8 cellular contexts compared by ENCODE assay signal in genomic region chr7:151081170-151082101, GRCh38. TPM values are rescaled to one million over a fixed set of nuclear protein-coding genes. Genes with fewer than 3 reads are reported as not detected.
DNase-seq lines count a peak whose midpoint lies in the region; ATAC-seq, FAIRE-seq and TF ChIP-seq lines count a peak whose summit lies in the region.

No MANE protein-coding gene starts in this region.

- H3K4me3 ChIP-seq in HUES48 (ENCODE audit: low read depth, low read length): peak overlapping the region; percentile 95
- peak overlapping the region; percentile 93 for H3K4me3 ChIP-seq in astrocyte of the cerebellum (ENCODE audit: low read depth, low read length)
- H3K4me3 ChIP-seq in kidney (ENCODE audit: low read length in 2 of 2): peak overlapping the region; percentile 38 to 91
- peak overlapping the region; percentile 75 for H3K4me3 ChIP-seq in suprapubic skin

- H3K27me3 Mint-ChIP-seq in CD14-positive monocyte (ENCODE audit: low read depth in 3 of 3): peaks cover 0 to 2% (median 1%) of the 10 kb centered on the region in 3 donors

- H3K27me3 ChIP-seq in HUES48 (ENCODE audit: control insufficient read depth, insufficient read depth, low read length): peaks cover 14% of the 10 kb centered on the region
- H3K27me3 ChIP-seq in suprapubic skin: no peaks in the 10 kb centered on the region

- H3K36me3 ChIP-seq in HUES48 (ENCODE audit: control insufficient read depth, insufficient read depth, low read length) (no peaks in the 10 kb centered on the region), kidney (ENCODE audit: control insufficient read depth in 1 of 2, insufficient read depth in 2 of 2, low read length in 2 of 2) (peaks cover 0 to 2% of the 10 kb centered on the region in 2 donors), suprapubic skin (peaks cover 14% of the 10 kb centered on the region)

- DNase-seq in CD14-positive monocyte (ENCODE audit: low spot score) (no peak), astrocyte of the cerebellum (ENCODE audit: low read depth) (no peak), kidney (peak; percentile 83), suprapubic skin (ENCODE audit: low spot score in 2 of 2) (peak in 1 of 2 donors; percentile 74)
- DNase-seq in stimulated activated CD4-positive, alpha-beta T cell treated with anti-CD3 and anti-CD28 coated beads, Interleukin-2, amount 100 ng/mL, for 24 hours: no peak

- peaks cover 3 to 10% of the 10 kb centered on the region in 2 donors for H3K36me3 Mint-ChIP-seq in CD14-positive monocyte

- H3K4me1 ChIP-seq in HUES48 (ENCODE audit: control insufficient read depth, insufficient read depth, low read length) (peaks cover 37% of the 10 kb centered on the region), kidney (ENCODE audit: control insufficient read depth in 1 of 2, insufficient read depth in 1 of 2, low read depth in 1 of 2, low read length in 2 of 2) (peaks cover 6 to 47% of the 10 kb centered on the region in 2 donors), suprapubic skin (peaks cover 78% of the 10 kb centered on the region)

- FAIRE-seq in kidney (lab: Jason Lieb, UNC): no peak

- intact Hi-C loops in CD14-positive monocyte (cut with micrococcal nuclease): loop anchor here in 1 of 2 donors (2.0 to 10.0 kb wide), 3 partner anchors 23 to 707 kb away; partner anchors contain the start of genes SLC4A2 and ZNF775
- intact Hi-C loops in kidney (cut with DNase I): no loop called here

- 23% methylated on average over 43 of the region's 64 CpGs for WGBS in suprapubic skin

- peak overlapping the region; percentile 28 to 84 (median 81) for H3K27ac Mint-ChIP-seq in CD14-positive monocyte

- H3K27ac ChIP-seq in HUES48 (ENCODE audit: low read depth, low read length) (peak overlapping the region; percentile 81), kidney (ENCODE audit: low read depth in 2 of 2, low read length in 2 of 2) (peak overlapping the region; percentile 85 to 88), suprapubic skin (peak overlapping the region; percentile 91)

- H3K9me3 ChIP-seq in HUES48 (ENCODE audit: control insufficient read depth, insufficient read depth, low read length): no peaks in the 10 kb centered on the region
- H3K9me3 ChIP-seq in kidney (ENCODE audit: control insufficient read depth in 1 of 2, low read length in 2 of 2): no peaks in the 10 kb centered on the region
- no peaks in the 10 kb centered on the region for H3K9me3 ChIP-seq in suprapubic skin

- H3K4me3 Mint-ChIP-seq in CD14-positive monocyte: no peak overlapping the region

- ATAC-seq in GM18907 (IDR thresholded peaks at IDR 0.05; ENCODE audit: unreplicated experiment): no peak
- ATAC-seq in GM21717 (IDR thresholded peaks at IDR 0.05; ENCODE audit: unreplicated experiment): no peak

- peaks cover 43% of the 10 kb centered on the region for H3K4me1 Mint-ChIP-seq in CD14-positive monocyte

- H3K9me3 Mint-ChIP-seq in CD14-positive monocyte: no peaks in the 10 kb centered on the region

- TF ChIP-seq POLR2A in suprapubic skin (IDR thresholded peaks at IDR 0.05): no peak

- TF ChIP-seq CTCF in CD14-positive monocyte (IDR thresholded peaks at IDR 0.05) (no peak), astrocyte of the cerebellum (IDR thresholded peaks at IDR 0.05; ENCODE audit: low read depth, low read length, missing control alignments) (no peak), kidney (IDR thresholded peaks at IDR 0.05; ENCODE audit: borderline replicate concordance, extremely low read depth, insufficient read depth) (no peak), suprapubic skin (IDR thresholded peaks at IDR 0.05) (no peak)

- in situ Hi-C loops in astrocyte of the cerebellum (cut with HindIII; ENCODE audit: low sequenced_read_pairs): no loop called here

- H3K9ac ChIP-seq in HUES48 (ENCODE audit: low read depth, low read length) (no peak overlapping the region), kidney (ENCODE audit: low read length in 2 of 2) (peak overlapping the region; percentile 24 to 91)

- TF ChIP-seq EP300 in suprapubic skin (IDR thresholded peaks at IDR 0.05): no peak

RNA-seq across cellular contexts. Expression of gene FASTK, which starts 0.8 kb away (rescaled TPM):
- polyA plus RNA-seq in CD14-positive monocyte: 10 to 100 TPM; 34.7 to 38.6 TPM
- total RNA-seq in kidney: 71.2 TPM
- polyA plus RNA-seq in kidney (ENCODE audit: insufficient read depth, low read depth, low replicate concordance): 116 TPM
- total RNA-seq in suprapubic skin: 100 to 1,000 TPM in 2 of 4 donors, 10 to 100 TPM in 2; 76.8 to 102 (median 90.9) TPM

RNA-seq across cellular contexts. Expression of gene TMUB1, which starts 1.9 kb away (rescaled TPM):
- polyA plus RNA-seq in CD14-positive monocyte: 10 to 100 TPM; 17.4 to 19.8 TPM
- total RNA-seq in kidney: 36.9 TPM
- 79.9 TPM for polyA plus RNA-seq in kidney (ENCODE audit: insufficient read depth, low read depth, low replicate concordance)
- total RNA-seq in suprapubic skin: 10 to 100 TPM; 32.5 to 50.3 (median 45.7) TPM

RNA-seq across cellular contexts. Expression of gene AGAP3, which starts 4.8 kb away (rescaled TPM):
- 1 to 10 TPM; 6.4 to 6.8 TPM for polyA plus RNA-seq in CD14-positive monocyte
- 64.4 TPM for total RNA-seq in kidney
- 35.8 TPM for polyA plus RNA-seq in kidney (ENCODE audit: insufficient read depth, low read depth, low replicate concordance)
- total RNA-seq in suprapubic skin: 100 to 1,000 TPM; 126 to 162 (median 134) TPM

RNA-seq across cellular contexts. Expression of gene SLC4A2, which starts 22.0 kb away (rescaled TPM):
- polyA plus RNA-seq in CD14-positive monocyte: 10 to 100 TPM; 21.6 to 23.8 TPM
- 104 TPM for total RNA-seq in kidney
- polyA plus RNA-seq in kidney (ENCODE audit: insufficient read depth, low read depth, low replicate concordance): 150 TPM
- total RNA-seq in suprapubic skin: 10 to 100 TPM; 31.9 to 78.7 (median 59.7) TPM

RNA-seq across cellular contexts. Expression of gene CDK5, which starts 23.7 kb away (rescaled TPM):
- 10 to 100 TPM; 24.9 to 31.2 TPM for polyA plus RNA-seq in CD14-positive monocyte
- 9.1 TPM for total RNA-seq in kidney
- 21.5 TPM for polyA plus RNA-seq in kidney (ENCODE audit: insufficient read depth, low read depth, low replicate concordance)
- total RNA-seq in suprapubic skin: 10 to 100 TPM in 3 of 4 donors, 1 to 10 TPM in 1; 7.7 to 14.7 (median 13.4) TPM
